Comparison of ENCODE assay signal across 1 cellular context in genomic region chr1:25905680-25906643, GRCh38.
TF ChIP-seq lines count a peak whose summit lies in the region.

Gene STMN1 (minus strand): TSS chr1:25906419. CDS start chr1:25904676, 1,743 bp downstream.

TF ChIP-seq in K562, 482 proteins besides CTCF, POLR2A, EP300 and RAD21 (continued from another document and continues in another):
- no peak for TF ChIP-seq ZNF232 (CRISPR knock-in tag; IDR thresholded peaks at IDR 0.05)
- no peak for TF ChIP-seq ZBTB5 (IDR thresholded peaks at IDR 0.05)
- TF ChIP-seq MEF2A (IDR thresholded peaks at IDR 0.05; ENCODE audit: control insufficient read depth, low read depth, low read length) = peak; percentile 37; the same call in 1 of the 2 replicates
- no peak for TF ChIP-seq ARID2 (IDR thresholded peaks at IDR 0.05)
- TF ChIP-seq, protein P1, sequence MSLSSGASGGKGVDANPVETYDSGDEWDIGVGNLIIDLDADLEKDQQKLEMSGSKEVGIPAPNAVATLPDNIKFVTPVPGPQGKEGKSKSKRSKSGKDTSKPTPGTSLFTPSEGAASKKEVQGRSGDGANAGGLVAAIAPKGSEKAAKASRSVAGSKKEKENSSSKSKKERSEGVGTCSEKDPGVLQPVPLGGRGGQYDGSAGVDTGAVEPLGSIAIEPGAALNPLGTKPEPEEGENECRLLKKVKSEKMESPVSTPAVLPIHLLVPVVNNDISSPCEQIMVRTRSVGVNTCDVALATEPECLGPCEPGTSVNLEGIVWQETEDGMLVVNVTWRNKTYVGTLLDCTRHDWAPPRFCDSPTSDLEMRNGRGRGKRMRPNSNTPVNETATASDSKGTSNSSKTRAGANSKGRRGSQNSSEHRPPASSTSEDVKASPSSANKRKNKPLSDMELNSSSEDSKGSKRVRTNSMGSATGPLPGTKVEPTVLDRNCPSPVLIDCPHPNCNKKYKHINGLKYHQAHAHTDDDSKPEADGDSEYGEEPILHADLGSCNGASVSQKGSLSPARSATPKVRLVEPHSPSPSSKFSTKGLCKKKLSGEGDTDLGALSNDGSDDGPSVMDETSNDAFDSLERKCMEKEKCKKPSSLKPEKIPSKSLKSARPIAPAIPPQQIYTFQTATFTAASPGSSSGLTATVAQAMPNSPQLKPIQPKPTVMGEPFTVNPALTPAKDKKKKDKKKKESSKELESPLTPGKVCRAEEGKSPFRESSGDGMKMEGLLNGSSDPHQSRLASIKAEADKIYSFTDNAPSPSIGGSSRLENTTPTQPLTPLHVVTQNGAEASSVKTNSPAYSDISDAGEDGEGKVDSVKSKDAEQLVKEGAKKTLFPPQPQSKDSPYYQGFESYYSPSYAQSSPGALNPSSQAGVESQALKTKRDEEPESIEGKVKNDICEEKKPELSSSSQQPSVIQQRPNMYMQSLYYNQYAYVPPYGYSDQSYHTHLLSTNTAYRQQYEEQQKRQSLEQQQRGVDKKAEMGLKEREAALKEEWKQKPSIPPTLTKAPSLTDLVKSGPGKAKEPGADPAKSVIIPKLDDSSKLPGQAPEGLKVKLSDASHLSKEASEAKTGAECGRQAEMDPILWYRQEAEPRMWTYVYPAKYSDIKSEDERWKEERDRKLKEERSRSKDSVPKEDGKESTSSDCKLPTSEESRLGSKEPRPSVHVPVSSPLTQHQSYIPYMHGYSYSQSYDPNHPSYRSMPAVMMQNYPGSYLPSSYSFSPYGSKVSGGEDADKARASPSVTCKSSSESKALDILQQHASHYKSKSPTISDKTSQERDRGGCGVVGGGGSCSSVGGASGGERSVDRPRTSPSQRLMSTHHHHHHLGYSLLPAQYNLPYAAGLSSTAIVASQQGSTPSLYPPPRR (CRISPR knock-in tag; IDR thresholded peaks at IDR 0.05; ENCODE audit: borderline replicate concordance) = no peak
- TF ChIP-seq, protein P2, sequence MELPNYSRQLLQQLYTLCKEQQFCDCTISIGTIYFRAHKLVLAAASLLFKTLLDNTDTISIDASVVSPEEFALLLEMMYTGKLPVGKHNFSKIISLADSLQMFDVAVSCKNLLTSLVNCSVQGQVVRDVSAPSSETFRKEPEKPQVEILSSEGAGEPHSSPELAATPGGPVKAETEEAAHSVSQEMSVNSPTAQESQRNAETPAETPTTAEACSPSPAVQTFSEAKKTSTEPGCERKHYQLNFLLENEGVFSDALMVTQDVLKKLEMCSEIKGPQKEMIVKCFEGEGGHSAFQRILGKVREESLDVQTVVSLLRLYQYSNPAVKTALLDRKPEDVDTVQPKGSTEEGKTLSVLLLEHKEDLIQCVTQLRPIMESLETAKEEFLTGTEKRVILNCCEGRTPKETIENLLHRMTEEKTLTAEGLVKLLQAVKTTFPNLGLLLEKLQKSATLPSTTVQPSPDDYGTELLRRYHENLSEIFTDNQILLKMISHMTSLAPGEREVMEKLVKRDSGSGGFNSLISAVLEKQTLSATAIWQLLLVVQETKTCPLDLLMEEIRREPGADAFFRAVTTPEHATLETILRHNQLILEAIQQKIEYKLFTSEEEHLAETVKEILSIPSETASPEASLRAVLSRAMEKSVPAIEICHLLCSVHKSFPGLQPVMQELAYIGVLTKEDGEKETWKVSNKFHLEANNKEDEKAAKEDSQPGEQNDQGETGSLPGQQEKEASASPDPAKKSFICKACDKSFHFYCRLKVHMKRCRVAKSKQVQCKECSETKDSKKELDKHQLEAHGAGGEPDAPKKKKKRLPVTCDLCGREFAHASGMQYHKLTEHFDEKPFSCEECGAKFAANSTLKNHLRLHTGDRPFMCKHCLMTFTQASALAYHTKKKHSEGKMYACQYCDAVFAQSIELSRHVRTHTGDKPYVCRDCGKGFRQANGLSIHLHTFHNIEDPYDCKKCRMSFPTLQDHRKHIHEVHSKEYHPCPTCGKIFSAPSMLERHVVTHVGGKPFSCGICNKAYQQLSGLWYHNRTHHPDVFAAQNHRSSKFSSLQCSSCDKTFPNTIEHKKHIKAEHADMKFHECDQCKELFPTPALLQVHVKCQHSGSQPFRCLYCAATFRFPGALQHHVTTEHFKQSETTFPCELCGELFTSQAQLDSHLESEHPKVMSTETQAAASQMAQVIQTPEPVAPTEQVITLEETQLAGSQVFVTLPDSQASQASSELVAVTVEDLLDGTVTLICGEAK (IDR thresholded peaks at IDR 0.05) = no peak
- TF ChIP-seq, protein P2 (CRISPR knock-in tag; IDR thresholded peaks at IDR 0.05) = no peak
- TF ChIP-seq CHAMP1 (IDR thresholded peaks at IDR 0.05) = no peak
- peak; percentile 84 for TF ChIP-seq EP400 (IDR thresholded peaks at IDR 0.05)
- TF ChIP-seq CCAR2 (IDR thresholded peaks at IDR 0.05; ENCODE audit: low read depth, low read length) = no peak
- no peak for TF ChIP-seq STAG1 (CRISPR knock-in tag; IDR thresholded peaks at IDR 0.05; ENCODE audit: borderline replicate concordance)
- TF ChIP-seq TGIF2 (CRISPR knock-in tag; IDR thresholded peaks at IDR 0.05) = no peak
- no peak for TF ChIP-seq SETDB1 (IDR thresholded peaks at IDR 0.05; ENCODE audit: low read length)
- TF ChIP-seq, protein P3, sequence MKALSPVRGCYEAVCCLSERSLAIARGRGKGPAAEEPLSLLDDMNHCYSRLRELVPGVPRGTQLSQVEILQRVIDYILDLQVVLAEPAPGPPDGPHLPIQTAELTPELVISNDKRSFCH (CRISPR knock-in tag; IDR thresholded peaks at IDR 0.05) = no peak
- TF ChIP-seq, protein P3 (tag; IDR thresholded peaks at IDR 0.05) = no peak
- TF ChIP-seq RCOR1 (IDR thresholded peaks at IDR 0.05; ENCODE audit: borderline replicate concordance in 1 of 2, low read depth in 2 of 2, low read length in 2 of 2) = peak in 1 of 2 experiments; percentile 43; a peak in 3 of 4 replicates
- no peak for TF ChIP-seq EHMT2 (IDR thresholded peaks at IDR 0.05)
- no peak for TF ChIP-seq HMG20B (CRISPR knock-in tag; IDR thresholded peaks at IDR 0.05)
- TF ChIP-seq MCM7 (IDR thresholded peaks at IDR 0.05) = no peak
- TF ChIP-seq SIN3A (IDR thresholded peaks at IDR 0.05; ENCODE audit: borderline replicate concordance in 2 of 2, control insufficient read depth in 1 of 2, low read depth in 2 of 2, low read length in 2 of 2) = peak in 1 of 2 experiments; percentile 88; a peak in 3 of 4 replicates
- TF ChIP-seq NFIC (IDR thresholded peaks at IDR 0.05) = peak; percentile 51
- TF ChIP-seq E2F1 (CRISPR knock-in tag; IDR thresholded peaks at IDR 0.05) = peak; percentile 91
- no peak for TF ChIP-seq ATF7 (IDR thresholded peaks at IDR 0.05)
- peak; percentile 37; the same call in 1 of the 2 replicates for TF ChIP-seq ZNF12 (CRISPR knock-in tag; IDR thresholded peaks at IDR 0.05)
- peak; percentile 86 for TF ChIP-seq SMAD1 (IDR thresholded peaks at IDR 0.05; ENCODE audit: low read depth, low read length, partially characterized antibody)
- no peak for TF ChIP-seq KAT2B (IDR thresholded peaks at IDR 0.05; ENCODE audit: low read depth, low read length)
- peak; percentile 94 for TF ChIP-seq HCFC1 (IDR thresholded peaks at IDR 0.05; ENCODE audit: low read depth, low read length)
- peak; percentile 100 for TF ChIP-seq BHLHE40 (IDR thresholded peaks at IDR 0.05; ENCODE audit: low read length)
- no peak for TF ChIP-seq ZNF561 (CRISPR knock-in tag; conservative IDR thresholded peaks at IDR 0.05)
- TF ChIP-seq SIN3B (IDR thresholded peaks at IDR 0.05; ENCODE audit: low read depth) = no peak
- TF ChIP-seq, protein P4, sequence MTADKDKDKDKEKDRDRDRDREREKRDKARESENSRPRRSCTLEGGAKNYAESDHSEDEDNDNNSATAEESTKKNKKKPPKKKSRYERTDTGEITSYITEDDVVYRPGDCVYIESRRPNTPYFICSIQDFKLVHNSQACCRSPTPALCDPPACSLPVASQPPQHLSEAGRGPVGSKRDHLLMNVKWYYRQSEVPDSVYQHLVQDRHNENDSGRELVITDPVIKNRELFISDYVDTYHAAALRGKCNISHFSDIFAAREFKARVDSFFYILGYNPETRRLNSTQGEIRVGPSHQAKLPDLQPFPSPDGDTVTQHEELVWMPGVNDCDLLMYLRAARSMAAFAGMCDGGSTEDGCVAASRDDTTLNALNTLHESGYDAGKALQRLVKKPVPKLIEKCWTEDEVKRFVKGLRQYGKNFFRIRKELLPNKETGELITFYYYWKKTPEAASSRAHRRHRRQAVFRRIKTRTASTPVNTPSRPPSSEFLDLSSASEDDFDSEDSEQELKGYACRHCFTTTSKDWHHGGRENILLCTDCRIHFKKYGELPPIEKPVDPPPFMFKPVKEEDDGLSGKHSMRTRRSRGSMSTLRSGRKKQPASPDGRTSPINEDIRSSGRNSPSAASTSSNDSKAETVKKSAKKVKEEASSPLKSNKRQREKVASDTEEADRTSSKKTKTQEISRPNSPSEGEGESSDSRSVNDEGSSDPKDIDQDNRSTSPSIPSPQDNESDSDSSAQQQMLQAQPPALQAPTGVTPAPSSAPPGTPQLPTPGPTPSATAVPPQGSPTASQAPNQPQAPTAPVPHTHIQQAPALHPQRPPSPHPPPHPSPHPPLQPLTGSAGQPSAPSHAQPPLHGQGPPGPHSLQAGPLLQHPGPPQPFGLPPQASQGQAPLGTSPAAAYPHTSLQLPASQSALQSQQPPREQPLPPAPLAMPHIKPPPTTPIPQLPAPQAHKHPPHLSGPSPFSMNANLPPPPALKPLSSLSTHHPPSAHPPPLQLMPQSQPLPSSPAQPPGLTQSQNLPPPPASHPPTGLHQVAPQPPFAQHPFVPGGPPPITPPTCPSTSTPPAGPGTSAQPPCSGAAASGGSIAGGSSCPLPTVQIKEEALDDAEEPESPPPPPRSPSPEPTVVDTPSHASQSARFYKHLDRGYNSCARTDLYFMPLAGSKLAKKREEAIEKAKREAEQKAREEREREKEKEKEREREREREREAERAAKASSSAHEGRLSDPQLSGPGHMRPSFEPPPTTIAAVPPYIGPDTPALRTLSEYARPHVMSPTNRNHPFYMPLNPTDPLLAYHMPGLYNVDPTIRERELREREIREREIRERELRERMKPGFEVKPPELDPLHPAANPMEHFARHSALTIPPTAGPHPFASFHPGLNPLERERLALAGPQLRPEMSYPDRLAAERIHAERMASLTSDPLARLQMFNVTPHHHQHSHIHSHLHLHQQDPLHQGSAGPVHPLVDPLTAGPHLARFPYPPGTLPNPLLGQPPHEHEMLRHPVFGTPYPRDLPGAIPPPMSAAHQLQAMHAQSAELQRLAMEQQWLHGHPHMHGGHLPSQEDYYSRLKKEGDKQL (CRISPR knock-in tag; IDR thresholded peaks at IDR 0.05; ENCODE audit: borderline replicate concordance) = 0 out of 2 replicates have a peak, but pooled peaks have one; percentile 57
- TF ChIP-seq PURB (CRISPR knock-in tag; IDR thresholded peaks at IDR 0.05; ENCODE audit: low read depth) = no peak
